In genomic region chr17:7836596-7837374, GRCh38 we compare ENCODE assay signal across 1 cellular context.
TF ChIP-seq lines count a peak whose summit lies in the region.

No MANE protein-coding gene starts in this region.

TF ChIP-seq in HepG2, 621 proteins besides CTCF, POLR2A, EP300 and RAD21 (continued from another document and continues in another):
- TF ChIP-seq STAT6 (CRISPR knock-in tag; IDR thresholded peaks at IDR 0.05; ENCODE audit: borderline replicate concordance) (peak; percentile 81; the same call in 1 of the 2 replicates), ZNF564 (CRISPR knock-in tag; IDR thresholded peaks at IDR 0.05) (peak; percentile 89), NPAS2 (CRISPR knock-in tag; IDR thresholded peaks at IDR 0.05; ENCODE audit: borderline replicate concordance) (no peak), TGIF2 (CRISPR knock-in tag; IDR thresholded peaks at IDR 0.05) (peak; percentile 97), ZKSCAN1 (IDR thresholded peaks at IDR 0.05; ENCODE audit: low read length) (peak; percentile 75; the same call in 1 of the 2 replicates), SAFB2 (CRISPR knock-in tag; IDR thresholded peaks at IDR 0.05; ENCODE audit: borderline replicate concordance, low read depth) (peak; percentile 30; the same call in 1 of the 2 replicates), ZNF646 (CRISPR knock-in tag; IDR thresholded peaks at IDR 0.05) (peak; percentile 69), TEAD2 (CRISPR knock-in tag; IDR thresholded peaks at IDR 0.05) (no peak), TFE3 (CRISPR knock-in tag; IDR thresholded peaks at IDR 0.05) (peak; percentile 97), ZNF644 (CRISPR knock-in tag; IDR thresholded peaks at IDR 0.05; ENCODE audit: low read depth) (0 out of 2 replicates have a peak, but pooled peaks have one; percentile 44), ZNF414 (CRISPR knock-in tag; IDR thresholded peaks at IDR 0.05) (peak; percentile 99), ZFAT (CRISPR knock-in tag; conservative IDR thresholded peaks at IDR 0.05) (no peak), KLF12 (CRISPR knock-in tag; IDR thresholded peaks at IDR 0.05; ENCODE audit: borderline replicate concordance) (peak; percentile 76; the same call in 1 of the 2 replicates), GRHL1 (CRISPR knock-in tag; conservative IDR thresholded peaks at IDR 0.05) (no peak), MLX (CRISPR knock-in tag; IDR thresholded peaks at IDR 0.05) (peak; percentile 96), SCMH1 (CRISPR knock-in tag; IDR thresholded peaks at IDR 0.05; ENCODE audit: borderline replicate concordance) (no peak), NR2C2 (CRISPR knock-in tag; IDR thresholded peaks at IDR 0.05; ENCODE audit: borderline replicate concordance) (peak; percentile 96), KDM2A (CRISPR knock-in tag; IDR thresholded peaks at IDR 0.05; ENCODE audit: borderline replicate concordance, low read depth) (peak; percentile 87), TRAFD1 (CRISPR knock-in tag; IDR thresholded peaks at IDR 0.05; ENCODE audit: borderline replicate concordance) (peak; percentile 57; the same call in 1 of the 2 replicates), ZBTB25 (CRISPR knock-in tag; IDR thresholded peaks at IDR 0.05) (peak; percentile 96), ZNF12 (CRISPR knock-in tag; IDR thresholded peaks at IDR 0.05) (0 out of 2 replicates have a peak, but pooled peaks have one; percentile 53), ZNF772 (CRISPR knock-in tag; IDR thresholded peaks at IDR 0.05) (peak; percentile 88; the same call in 1 of the 2 replicates), ZNF530 (CRISPR knock-in tag; IDR thresholded peaks at IDR 0.05; ENCODE audit: low read depth) (no peak), ZNF710 (CRISPR knock-in tag; IDR thresholded peaks at IDR 0.05; ENCODE audit: borderline replicate concordance) (peak; percentile 86; the same call in 1 of the 2 replicates), KLF6 (CRISPR knock-in tag; IDR thresholded peaks at IDR 0.05) (peak; percentile 92; the same call in 1 of the 2 replicates), TAF15 (IDR thresholded peaks at IDR 0.05; ENCODE audit: low read depth, low read length, poor library complexity, severe bottlenecking) (peak; percentile 1), ZNF430 (CRISPR knock-in tag; IDR thresholded peaks at IDR 0.05) (peak; percentile 90), ZFP82 (CRISPR knock-in tag; IDR thresholded peaks at IDR 0.05; ENCODE audit: borderline replicate concordance) (peak; percentile 80; the same call in 1 of the 2 replicates), TCF7 (IDR thresholded peaks at IDR 0.05; ENCODE audit: low read depth) (peak; percentile 47; the same call in 1 of the 2 replicates), REL (CRISPR knock-in tag; conservative IDR thresholded peaks at IDR 0.05) (peak; percentile 47; the same call in 1 of the 2 replicates), SRSF1 (optimal IDR thresholded peaks at IDR 0.05; ENCODE audit: low read depth, low read length) (peak; percentile 14), KLF16 (CRISPR knock-in tag; IDR thresholded peaks at IDR 0.05) (peak in 1 of 2 experiments; percentile 99; a peak in 2 of 4 replicates), HNRNPL (IDR thresholded peaks at IDR 0.05; ENCODE audit: low read depth, low read length) (peak; percentile 93), ZNF652 (CRISPR knock-in tag; IDR thresholded peaks at IDR 0.05; ENCODE audit: borderline replicate concordance, low read depth) (peak; percentile 94), ZBTB34 (CRISPR knock-in tag; IDR thresholded peaks at IDR 0.05) (peak; percentile 77; the same call in 1 of the 2 replicates)
